ENCODE assay signal across 8 cellular contexts in genomic region chr20:32524871-32525501, GRCh38.
DNase-seq lines count a peak whose midpoint lies in the region; ATAC-seq and TF ChIP-seq lines count a peak whose summit lies in the region.
"Had no signal": no experiment of that assay in that cellular context is flagged by ENCODE, and none has a peak within 500 bp of the region (broad histone marks: within the 10 kb centered on the region; RNA-seq: fewer than 3 reads in every experiment).

No MANE protein-coding gene starts in this region.

- in situ Hi-C loops in SK-MEL-5 (cut with HindIII; ENCODE audit: low pct_unique_long_range_greater_than_20kb, low sequenced_read_pairs): no loop called here
- in situ Hi-C loops in gastrocnemius medialis (cut with MboI; ENCODE audit: low sequenced_read_pairs in 4 of 4): loop anchor here in 1 of 4 donors (5.0 kb wide), 1 partner anchor 127 kb away; no protein-coding TSS in a partner anchor

- H3K27me3 ChIP-seq in gastrocnemius medialis: peaks cover 0 to 7% (median 2%) of the 10 kb centered on the region in 3 donors

- ATAC-seq in gastrocnemius medialis: peak in 1 of 2 donors; percentile 59
- no peak for ATAC-seq in HG02798 (IDR thresholded peaks at IDR 0.05; ENCODE audit: poor library complexity, unreplicated experiment)
- ATAC-seq in GM19328 (IDR thresholded peaks at IDR 0.05; ENCODE audit: unreplicated experiment): no peak

- H3K27ac ChIP-seq in KOPT-K1 (ENCODE audit: low read depth, low read length, poor library complexity, severe bottlenecking): peak overlapping the region; percentile 80
- no peak overlapping the region for H3K27ac ChIP-seq in gastrocnemius medialis
- H3K27ac ChIP-seq: epithelial cell of prostate had no signal

- no peaks in the 10 kb centered on the region for H3K4me1 ChIP-seq in gastrocnemius medialis

- H3K36me3 ChIP-seq in KOPT-K1 (ENCODE audit: insufficient read depth, low read length) (peaks cover 13% of the 10 kb centered on the region; the same call in 1 of the 2 replicates), gastrocnemius medialis (no peaks in the 10 kb centered on the region)

- no peak overlapping the region for H3K4me3 ChIP-seq in gastrocnemius medialis

- intact Hi-C loops in cardiac septum (cut with DNase I): loop anchor here (5.0 to 10.0 kb wide), 2 partner anchors 57 to 250 kb away; no protein-coding TSS in a partner anchor
- intact Hi-C loops in gastrocnemius medialis (cut with DNase I; ENCODE audit: low total_unique reads): no loop called here

- TF ChIP-seq POLR2A in gastrocnemius medialis (IDR thresholded peaks at IDR 0.05): no peak

- no peak for TF ChIP-seq CTCF in gastrocnemius medialis (IDR thresholded peaks at IDR 0.05 in 4 of 5, conservative IDR thresholded peaks at IDR 0.05 in 1 of 5)

- H3K9me3 ChIP-seq in KOPT-K1 (ENCODE audit: insufficient read depth, low read length, poor library complexity, severe bottlenecking) (no peaks in the 10 kb centered on the region), gastrocnemius medialis (no peaks in the 10 kb centered on the region)

- peak; percentile 64 for DNase-seq in SK-MEL-5 (ENCODE audit: low read depth, low spot score)
- DNase-seq in cardiac septum (ENCODE audit: low spot score): peak; percentile 90
- peak; percentile 30 to 51 for DNase-seq in gastrocnemius medialis
- no peak for DNase-seq in AML-193 (lab: John Stamatoyannopoulos, UW)

Comparison
In these comparisons a context has a peak if more than half of its experiments do, and no peak if none do; other contexts are left out.
1. DNase-seq: peak in SK-MEL-5 (single experiment), cardiac septum (single experiment) and gastrocnemius medialis (2 of 2); none in AML-193 (0 of 2).